In the genomic region with DNA sequence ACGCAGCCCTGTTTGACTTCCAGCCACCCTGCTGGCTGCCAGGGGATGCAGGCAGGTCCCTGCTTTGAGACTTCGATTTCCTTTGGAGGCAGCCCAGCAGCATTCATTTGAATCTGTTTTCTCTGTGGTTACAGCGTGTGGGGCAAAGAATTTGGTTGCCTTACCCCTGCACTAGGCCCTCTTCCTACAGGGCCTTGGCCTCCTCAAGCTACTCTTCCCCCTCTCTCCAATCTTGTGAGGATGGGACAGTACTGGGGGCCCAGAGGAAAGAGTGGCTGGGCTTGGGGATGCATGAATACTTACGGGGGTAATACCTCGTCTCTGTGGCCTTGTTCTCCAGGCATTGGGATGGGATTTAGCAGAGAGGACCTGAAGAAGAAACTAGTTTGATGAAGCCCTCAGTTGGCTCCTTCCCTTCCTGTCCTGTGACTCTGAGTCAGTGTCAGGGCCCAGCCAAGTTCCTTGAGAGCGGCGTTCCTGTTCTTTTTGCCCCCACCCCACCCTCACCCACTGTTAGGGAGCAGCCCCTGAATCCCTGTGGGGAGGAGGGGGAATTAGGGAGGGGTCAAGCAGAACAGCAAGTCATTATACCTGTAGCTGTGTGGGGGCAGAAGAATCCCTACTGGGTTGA, we compare ENCODE assay signal across 11 cellular contexts. TPM values are rescaled to one million over a fixed set of nuclear protein-coding genes. Genes with fewer than 3 reads are reported as not detected.
A peak's percentile ranks its signal among the peaks of the same experiment; 100 is the strongest.
DNase-seq lines count a peak whose midpoint lies in the region; ATAC-seq and TF ChIP-seq lines count a peak whose summit lies in the region.
"Had no signal": no experiment of that assay in that cellular context is flagged by ENCODE, and none has a peak within 500 bp of the region (broad histone marks: within the 10 kb centered on the region; RNA-seq: fewer than 3 reads in every experiment).

No MANE protein-coding gene starts in this region.

- H3K4me3 ChIP-seq in MG63 (no peak overlapping the region), transverse colon (no peak overlapping the region)

- H3K9me3 ChIP-seq in MG63 (no peaks in the 10 kb centered on the region), transverse colon (no peaks in the 10 kb centered on the region)

- DNase-seq in MG63 (peak; percentile 61), dermis blood vessel endothelial cell (peak; percentile 19), midbrain (lab: John Stamatoyannopoulos, UW) (peak; percentile 28), transverse colon (no peak), NOMO-1 treated with dmso at 0.1 percent for 144 hours (lab: John Stamatoyannopoulos, UW; ENCODE audit: unreplicated experiment) (no peak), LoVo (ENCODE audit: low spot score) (no peak)
- DNase-seq: activated gamma-delta T cell, naive B cell had no signal

- H3K27me3 ChIP-seq in MG63 (no peaks in the 10 kb centered on the region), transverse colon (no peaks in the 10 kb centered on the region)

- H3K36me3 ChIP-seq in MG63 (peaks cover 84% of the 10 kb centered on the region), transverse colon (peaks cover 0 to 10% (median 0%) of the 10 kb centered on the region in 4 donors)

- TF ChIP-seq EP300 in transverse colon (IDR thresholded peaks at IDR 0.05; ENCODE audit: low read depth), result no peak

- no peak for TF ChIP-seq CTCF in transverse colon (IDR thresholded peaks at IDR 0.05)

- no peak for ATAC-seq in HG03378 (IDR thresholded peaks at IDR 0.05; ENCODE audit: unreplicated experiment)
- no peak for ATAC-seq in GM21717 (IDR thresholded peaks at IDR 0.05; ENCODE audit: unreplicated experiment)

- peaks cover 41 to 60% (median 50%) of the 10 kb centered on the region in 4 donors for H3K4me1 ChIP-seq in transverse colon

- WGBS in transverse colon (ENCODE audit: low coverage in 1 of 2), 2 donors, result 72 to 88% methylated on average over 2 to 7 of the region's 7 CpGs

- TF ChIP-seq POLR2A in transverse colon (IDR thresholded peaks at IDR 0.05), result no peak

- in situ Hi-C loops in transverse colon (cut with MboI; ENCODE audit: low pct_ligation_motif_present in 1 of 4, low pct_unique_long_range_greater_than_20kb in 1 of 4, low sequenced_read_pairs in 3 of 4), result no loop called here

- peak overlapping the region; percentile 83 to 97 (median 87) for H3K27ac ChIP-seq in transverse colon
- H3K27ac ChIP-seq: KMS-11 had no signal

- intact Hi-C loops in transverse colon (cut with DNase I; ENCODE audit: low total_unique reads), result no loop called here

RNA-seq across cellular contexts. Expression of a gene that starts 5.1 kb away (rescaled TPM):
- not detected in 2 replicates for total RNA-seq in MG63 (2014; rRNA removed; shearing (Covaris generic); ENCODE audit: low replicate concordance)
- total RNA-seq in dermis blood vessel endothelial cell (not detected in 2 replicates), transverse colon (not detected)

RNA-seq across cellular contexts. Expression of a gene that starts 24.2 kb away (rescaled TPM):
- 29.1 and 39.0 TPM in 2 replicates for total RNA-seq in MG63 (2014; rRNA removed; shearing (Covaris generic); ENCODE audit: low replicate concordance)
- total RNA-seq in dermis blood vessel endothelial cell (1.7 and 3.2 TPM in 2 replicates), transverse colon (100 to 1,000 TPM in 3 of 4 donors, 10 to 100 TPM in 1; 94.3 to 248 (median 199) TPM)

RNA-seq across cellular contexts. Expression of a gene that starts 41.4 kb away (rescaled TPM):
- 53.6 and 59.7 TPM in 2 replicates for total RNA-seq in MG63 (2014; rRNA removed; shearing (Covaris generic); ENCODE audit: low replicate concordance)
- total RNA-seq in dermis blood vessel endothelial cell (39.6 and 40.5 TPM in 2 replicates), transverse colon (100 to 1,000 TPM; 181 to 318 (median 198) TPM)

Comparison
In these comparisons a context has a peak if more than half of its experiments do, and no peak if none do; other contexts are left out.
1. DNase-seq: peak in MG63 (single experiment), dermis blood vessel endothelial cell (single experiment) and midbrain (single experiment); none in transverse colon (single experiment), NOMO-1 treated with dmso at 0.1 percent for 144 hours (single experiment) and LoVo (single experiment).